1 cellular context compared by ENCODE assay signal in genomic region chr7:691361-692045, GRCh38.
TF ChIP-seq lines count a peak whose summit lies in the region.

No MANE protein-coding gene starts in this region.

TF ChIP-seq in H1, 55 proteins besides CTCF, POLR2A, EP300 and RAD21:
- TF ChIP-seq EZH2 (IDR thresholded peaks at IDR 0.05; ENCODE audit: low read depth, low read length, severe bottlenecking) (no peak), MAX (IDR thresholded peaks at IDR 0.05) (no peak), GABPA (IDR thresholded peaks at IDR 0.05; ENCODE audit: borderline replicate concordance, insufficient read depth, low read length) (no peak), SP2 (IDR thresholded peaks at IDR 0.05; ENCODE audit: low read length) (no peak), TEAD4 (IDR thresholded peaks at IDR 0.05; ENCODE audit: low read depth, low read length) (no peak), SP4 (IDR thresholded peaks at IDR 0.05; ENCODE audit: low read length) (no peak), NANOG (IDR thresholded peaks at IDR 0.05; ENCODE audit: insufficient read depth, low read depth, low read length, poor library complexity, severe bottlenecking) (no peak), JUND (IDR thresholded peaks at IDR 0.05; ENCODE audit: low read length) (no peak), NRF1 (IDR thresholded peaks at IDR 0.05; ENCODE audit: low read depth, low read length) (no peak), YY1 (IDR thresholded peaks at IDR 0.05; ENCODE audit: low read depth, low read length) (no peak), KDM1A (IDR thresholded peaks at IDR 0.05; ENCODE audit: borderline replicate concordance, low read length) (no peak), SIX5 (IDR thresholded peaks at IDR 0.05; ENCODE audit: low read depth, low read length) (no peak), CHD2 (IDR thresholded peaks at IDR 0.05; ENCODE audit: low read length) (no peak), BACH1 (IDR thresholded peaks at IDR 0.05; ENCODE audit: low read length) (no peak), POU5F1 (IDR thresholded peaks at IDR 0.05; ENCODE audit: low read depth, low read length) (no peak), ZNF274 (IDR thresholded peaks at IDR 0.05; ENCODE audit: borderline replicate concordance, extremely low read depth, low read length) (no peak), FOSL1 (IDR thresholded peaks at IDR 0.05; ENCODE audit: insufficient read depth, low read depth, low read length) (no peak), CBX5 (IDR thresholded peaks at IDR 0.05; ENCODE audit: low read depth, low read length) (no peak), MAFK (IDR thresholded peaks at IDR 0.05; ENCODE audit: low read depth, low read length) (no peak)
